In the genomic region with DNA sequence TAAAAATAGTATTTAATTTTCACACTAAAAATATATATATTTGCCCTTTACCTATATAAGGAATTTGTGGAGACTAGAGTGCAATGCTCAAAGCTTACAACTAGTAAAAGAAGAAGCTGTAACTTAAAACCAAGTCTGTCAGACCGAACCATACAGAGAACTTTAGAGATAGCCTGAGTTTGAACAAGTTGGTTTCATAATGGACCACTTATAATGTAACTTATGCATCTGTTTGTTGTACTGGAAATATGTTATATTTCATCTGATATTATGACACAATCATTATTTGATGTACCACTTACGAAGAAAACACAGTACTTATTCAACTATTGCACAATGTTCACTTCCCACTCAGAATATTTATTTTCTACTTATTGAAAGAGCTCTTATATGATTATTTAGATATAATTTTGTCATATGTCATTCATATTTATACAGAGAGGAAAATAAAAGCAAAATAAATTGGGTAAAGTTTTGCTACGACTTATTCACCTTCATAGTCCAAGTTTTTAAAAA, we compare ENCODE assay signal across 2 cellular contexts.
TF ChIP-seq lines count a peak whose summit lies in the region.

No MANE protein-coding gene starts in this region.

TF ChIP-seq in HepG2, 621 proteins besides CTCF, POLR2A, EP300 and RAD21:
- TF ChIP-seq NFKBIZ (CRISPR knock-in tag; IDR thresholded peaks at IDR 0.05) (no peak), TEAD2 (CRISPR knock-in tag; IDR thresholded peaks at IDR 0.05) (no peak), CEBPB (IDR thresholded peaks at IDR 0.05; ENCODE audit: borderline replicate concordance, low read depth, low read length) (peak; percentile 68)
- TF ChIP-seq, protein P1, sequence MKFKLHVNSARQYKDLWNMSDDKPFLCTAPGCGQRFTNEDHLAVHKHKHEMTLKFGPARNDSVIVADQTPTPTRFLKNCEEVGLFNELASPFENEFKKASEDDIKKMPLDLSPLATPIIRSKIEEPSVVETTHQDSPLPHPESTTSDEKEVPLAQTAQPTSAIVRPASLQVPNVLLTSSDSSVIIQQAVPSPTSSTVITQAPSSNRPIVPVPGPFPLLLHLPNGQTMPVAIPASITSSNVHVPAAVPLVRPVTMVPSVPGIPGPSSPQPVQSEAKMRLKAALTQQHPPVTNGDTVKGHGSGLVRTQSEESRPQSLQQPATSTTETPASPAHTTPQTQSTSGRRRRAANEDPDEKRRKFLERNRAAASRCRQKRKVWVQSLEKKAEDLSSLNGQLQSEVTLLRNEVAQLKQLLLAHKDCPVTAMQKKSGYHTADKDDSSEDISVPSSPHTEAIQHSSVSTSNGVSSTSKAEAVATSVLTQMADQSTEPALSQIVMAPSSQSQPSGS (CRISPR knock-in tag; IDR thresholded peaks at IDR 0.05): no peak
TF ChIP-seq in HepG2: peak in this region for 1.

TF ChIP-seq in K562, 482 proteins besides CTCF, POLR2A, EP300 and RAD21:
- TF ChIP-seq ZC3H11A (IDR thresholded peaks at IDR 0.05; ENCODE audit: low read depth, low read length) (no peak), CEBPG (CRISPR knock-in tag; IDR thresholded peaks at IDR 0.05) (no peak), CEBPG (tag; conservative IDR thresholded peaks at IDR 0.05 in 1 of 2, IDR thresholded peaks at IDR 0.05 in 1 of 2) (peak in 1 of 2 experiments; percentile 25; a peak in 1 of 4 replicates), TAF15 (IDR thresholded peaks at IDR 0.05; ENCODE audit: low read depth, low read length) (no peak), ZNF79 (CRISPR knock-in tag; IDR thresholded peaks at IDR 0.05; ENCODE audit: low read depth) (no peak), ZNF766 (CRISPR knock-in tag; conservative IDR thresholded peaks at IDR 0.05) (no peak), SNRNP70 (optimal IDR thresholded peaks at IDR 0.05; ENCODE audit: low read depth, low read length) (no peak), CEBPB (tag; IDR thresholded peaks at IDR 0.05) (0 out of 2 replicates have a peak, but pooled peaks have one; percentile 16), HDAC2 (IDR thresholded peaks at IDR 0.05) (no peak), KLF10 (CRISPR knock-in tag; IDR thresholded peaks at IDR 0.05) (no peak)
- TF ChIP-seq, protein P2, sequence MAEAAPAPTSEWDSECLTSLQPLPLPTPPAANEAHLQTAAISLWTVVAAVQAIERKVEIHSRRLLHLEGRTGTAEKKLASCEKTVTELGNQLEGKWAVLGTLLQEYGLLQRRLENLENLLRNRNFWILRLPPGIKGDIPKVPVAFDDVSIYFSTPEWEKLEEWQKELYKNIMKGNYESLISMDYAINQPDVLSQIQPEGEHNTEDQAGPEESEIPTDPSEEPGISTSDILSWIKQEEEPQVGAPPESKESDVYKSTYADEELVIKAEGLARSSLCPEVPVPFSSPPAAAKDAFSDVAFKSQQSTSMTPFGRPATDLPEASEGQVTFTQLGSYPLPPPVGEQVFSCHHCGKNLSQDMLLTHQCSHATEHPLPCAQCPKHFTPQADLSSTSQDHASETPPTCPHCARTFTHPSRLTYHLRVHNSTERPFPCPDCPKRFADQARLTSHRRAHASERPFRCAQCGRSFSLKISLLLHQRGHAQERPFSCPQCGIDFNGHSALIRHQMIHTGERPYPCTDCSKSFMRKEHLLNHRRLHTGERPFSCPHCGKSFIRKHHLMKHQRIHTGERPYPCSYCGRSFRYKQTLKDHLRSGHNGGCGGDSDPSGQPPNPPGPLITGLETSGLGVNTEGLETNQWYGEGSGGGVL (CRISPR knock-in tag; IDR thresholded peaks at IDR 0.05): no peak
- TF ChIP-seq, protein P3, sequence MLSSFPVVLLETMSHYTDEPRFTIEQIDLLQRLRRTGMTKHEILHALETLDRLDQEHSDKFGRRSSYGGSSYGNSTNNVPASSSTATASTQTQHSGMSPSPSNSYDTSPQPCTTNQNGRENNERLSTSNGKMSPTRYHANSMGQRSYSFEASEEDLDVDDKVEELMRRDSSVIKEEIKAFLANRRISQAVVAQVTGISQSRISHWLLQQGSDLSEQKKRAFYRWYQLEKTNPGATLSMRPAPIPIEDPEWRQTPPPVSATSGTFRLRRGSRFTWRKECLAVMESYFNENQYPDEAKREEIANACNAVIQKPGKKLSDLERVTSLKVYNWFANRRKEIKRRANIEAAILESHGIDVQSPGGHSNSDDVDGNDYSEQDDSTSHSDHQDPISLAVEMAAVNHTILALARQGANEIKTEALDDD (IDR thresholded peaks at IDR 0.05): no peak
- TF ChIP-seq, protein P4, sequence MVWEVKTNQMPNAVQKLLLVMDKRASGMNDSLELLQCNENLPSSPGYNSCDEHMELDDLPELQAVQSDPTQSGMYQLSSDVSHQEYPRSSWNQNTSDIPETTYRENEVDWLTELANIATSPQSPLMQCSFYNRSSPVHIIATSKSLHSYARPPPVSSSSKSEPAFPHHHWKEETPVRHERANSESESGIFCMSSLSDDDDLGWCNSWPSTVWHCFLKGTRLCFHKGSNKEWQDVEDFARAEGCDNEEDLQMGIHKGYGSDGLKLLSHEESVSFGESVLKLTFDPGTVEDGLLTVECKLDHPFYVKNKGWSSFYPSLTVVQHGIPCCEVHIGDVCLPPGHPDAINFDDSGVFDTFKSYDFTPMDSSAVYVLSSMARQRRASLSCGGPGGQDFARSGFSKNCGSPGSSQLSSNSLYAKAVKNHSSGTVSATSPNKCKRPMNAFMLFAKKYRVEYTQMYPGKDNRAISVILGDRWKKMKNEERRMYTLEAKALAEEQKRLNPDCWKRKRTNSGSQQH (CRISPR knock-in tag; IDR thresholded peaks at IDR 0.05): no peak
